In genomic region chr1:211885746-211886522, GRCh38 we compare ENCODE assay signal across 1 cellular context.
TF ChIP-seq lines count a peak whose summit lies in the region.

No MANE protein-coding gene starts in this region.

TF ChIP-seq in HepG2, 621 proteins besides CTCF, POLR2A, EP300 and RAD21 (continued from another document):
- TF ChIP-seq ZNF275 (CRISPR knock-in tag; IDR thresholded peaks at IDR 0.05; ENCODE audit: borderline replicate concordance) (no peak), ZFP36L2 (CRISPR knock-in tag; IDR thresholded peaks at IDR 0.05) (no peak), ZBTB2 (CRISPR knock-in tag; IDR thresholded peaks at IDR 0.05; ENCODE audit: low read depth) (no peak)
